9 cellular contexts compared by ENCODE assay signal in genomic region chr2:72208225-72208624, GRCh38.
"Had no signal": no experiment of that assay in that cellular context is flagged by ENCODE, and none has a peak within 500 bp of the region (broad histone marks: within the 10 kb centered on the region; RNA-seq: fewer than 3 reads in every experiment).

No MANE protein-coding gene starts in this region.

- H3K9ac ChIP-seq: GM23248 had no signal

- H3K4me1 ChIP-seq: HAP-1 had no signal

- H3K36me3 ChIP-seq: HAP-1 had no signal

- H3K4me2 ChIP-seq: GM23338 had no signal

- DNase-seq: GM23248, GOT3, H7, H9, HCEC 1CT, HFFc6 had no signal

- H2AFZ ChIP-seq: GM23248, GM23338 had no signal

- ATAC-seq: GM23338, HCT116 had no signal

- H3K9me3 ChIP-seq: HAP-1 had no signal

- H3K4me3 Mint-ChIP-seq: GM23338, H9, HFFc6 had no signal

- H3K27ac ChIP-seq: GM23248 had no signal

- H3K4me3 ChIP-seq: GM23248, GM23338, HAP-1 had no signal

- H3K9me3 Mint-ChIP-seq: GM23338, H9, HFFc6 had no signal

- H3K27ac Mint-ChIP-seq: GM23338, H9, HFFc6 had no signal
